1 cellular context compared by ENCODE assay signal in the genomic region with DNA sequence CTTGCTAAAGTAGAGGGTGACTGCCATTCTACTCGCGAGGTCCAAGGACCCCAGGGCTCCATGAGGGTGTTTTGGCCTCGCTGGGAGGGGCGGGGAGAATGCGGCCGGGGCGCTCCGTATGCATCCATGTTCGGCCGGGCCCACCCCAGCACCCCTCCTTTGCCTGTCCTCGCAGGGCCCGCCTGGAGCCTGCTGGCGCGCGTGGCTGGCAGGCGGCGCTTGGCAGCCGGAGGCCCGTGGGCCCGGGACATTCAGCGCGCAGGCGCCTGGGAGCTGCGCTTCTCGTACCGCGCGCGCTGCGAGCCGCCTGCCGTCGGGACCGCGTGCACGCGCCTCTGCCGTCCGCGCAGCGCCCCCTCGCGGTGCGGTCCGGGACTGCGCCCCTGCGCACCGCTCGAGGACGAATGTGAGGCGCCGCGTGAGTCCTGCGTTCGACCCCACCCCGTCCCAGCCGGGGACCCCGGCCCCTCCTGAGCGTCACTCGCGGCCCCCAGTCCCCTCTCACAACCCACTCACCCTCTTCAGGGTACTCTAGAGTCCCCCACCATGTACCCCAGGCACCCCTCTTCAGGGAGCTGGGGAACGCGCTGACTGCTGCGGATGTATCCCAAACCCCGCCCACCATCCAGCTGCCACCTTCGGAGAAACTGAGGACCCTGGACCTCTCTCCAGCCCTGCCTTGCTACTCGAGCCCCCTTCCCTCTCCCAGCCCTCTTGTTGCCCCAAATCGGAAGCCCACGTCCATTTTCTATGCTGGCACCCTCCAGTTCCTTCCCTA.
TF ChIP-seq lines count a peak whose summit lies in the region.

No MANE protein-coding gene starts in this region.

TF ChIP-seq in HEK293, 187 proteins besides CTCF, POLR2A, EP300 and RAD21 (continued from another document and continues in another):
- TF ChIP-seq, protein P1, sequence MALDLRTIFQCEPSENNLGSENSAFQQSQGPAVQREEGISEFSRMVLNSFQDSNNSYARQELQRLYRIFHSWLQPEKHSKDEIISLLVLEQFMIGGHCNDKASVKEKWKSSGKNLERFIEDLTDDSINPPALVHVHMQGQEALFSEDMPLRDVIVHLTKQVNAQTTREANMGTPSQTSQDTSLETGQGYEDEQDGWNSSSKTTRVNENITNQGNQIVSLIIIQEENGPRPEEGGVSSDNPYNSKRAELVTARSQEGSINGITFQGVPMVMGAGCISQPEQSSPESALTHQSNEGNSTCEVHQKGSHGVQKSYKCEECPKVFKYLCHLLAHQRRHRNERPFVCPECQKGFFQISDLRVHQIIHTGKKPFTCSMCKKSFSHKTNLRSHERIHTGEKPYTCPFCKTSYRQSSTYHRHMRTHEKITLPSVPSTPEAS (tag by site-specific recombination; IDR thresholded peaks at IDR 0.05) = no peak
- TF ChIP-seq GLIS1 (tag by site-specific recombination; IDR thresholded peaks at IDR 0.05) (no peak), ZNF239 (tag by site-specific recombination; IDR thresholded peaks at IDR 0.05) (no peak), INSM2 (tag by site-specific recombination; IDR thresholded peaks at IDR 0.05) (no peak), TRIM28 (IDR thresholded peaks at IDR 0.05; ENCODE audit: borderline replicate concordance, low read length) (no peak), IKZF3 (tag by site-specific recombination; IDR thresholded peaks at IDR 0.05) (peak; percentile 43; the same call in 1 of the 2 replicates), ZNF660 (tag by site-specific recombination; IDR thresholded peaks at IDR 0.05) (peak; percentile 98), ZNF513 (tag by site-specific recombination; IDR thresholded peaks at IDR 0.05) (peak; percentile 28; the same call in 1 of the 2 replicates), ZNF521 (tag by site-specific recombination; IDR thresholded peaks at IDR 0.05) (no peak), ZSCAN5A (tag by site-specific recombination; IDR thresholded peaks at IDR 0.05) (no peak), HOXD13 (CRISPR knock-in tag; IDR thresholded peaks at IDR 0.05; ENCODE audit: borderline replicate concordance) (no peak), ZNF670 (tag by site-specific recombination; IDR thresholded peaks at IDR 0.05; ENCODE audit: low read depth) (no peak), ZNF548 (tag by site-specific recombination; IDR thresholded peaks at IDR 0.05) (no peak), ZNF76 (tag by site-specific recombination; IDR thresholded peaks at IDR 0.05; ENCODE audit: borderline replicate concordance, low read depth) (no peak), ZBTB20 (tag by site-specific recombination; IDR thresholded peaks at IDR 0.05) (peak; percentile 43; the same call in 1 of the 2 replicates), ZNF624 (tag by site-specific recombination; IDR thresholded peaks at IDR 0.05) (no peak), ZNF658 (tag by site-specific recombination; IDR thresholded peaks at IDR 0.05) (no peak), PRDM4 (tag by site-specific recombination; IDR thresholded peaks at IDR 0.05) (no peak), AEBP2 (tag by site-specific recombination; IDR thresholded peaks at IDR 0.05; ENCODE audit: borderline replicate concordance) (no peak), ZNF473 (tag by site-specific recombination; IDR thresholded peaks at IDR 0.05) (no peak), ZNF561 (tag by site-specific recombination; IDR thresholded peaks at IDR 0.05; ENCODE audit: borderline replicate concordance) (peak; percentile 97), HOXA7 (CRISPR knock-in tag; IDR thresholded peaks at IDR 0.05; ENCODE audit: borderline replicate concordance) (peak; percentile 85; the same call in 1 of the 2 replicates), ZNF416 (tag by site-specific recombination; IDR thresholded peaks at IDR 0.05) (0 out of 2 replicates have a peak, but pooled peaks have one; percentile 1), ZNF623 (tag by site-specific recombination; IDR thresholded peaks at IDR 0.05) (no peak), ZNF48 (tag by site-specific recombination; IDR thresholded peaks at IDR 0.05) (no peak), PRDM2 (tag by site-specific recombination; IDR thresholded peaks at IDR 0.05; ENCODE audit: borderline replicate concordance) (no peak), ZNF555 (tag by site-specific recombination; conservative IDR thresholded peaks at IDR 0.05) (no peak)
- TF ChIP-seq, protein P2, sequence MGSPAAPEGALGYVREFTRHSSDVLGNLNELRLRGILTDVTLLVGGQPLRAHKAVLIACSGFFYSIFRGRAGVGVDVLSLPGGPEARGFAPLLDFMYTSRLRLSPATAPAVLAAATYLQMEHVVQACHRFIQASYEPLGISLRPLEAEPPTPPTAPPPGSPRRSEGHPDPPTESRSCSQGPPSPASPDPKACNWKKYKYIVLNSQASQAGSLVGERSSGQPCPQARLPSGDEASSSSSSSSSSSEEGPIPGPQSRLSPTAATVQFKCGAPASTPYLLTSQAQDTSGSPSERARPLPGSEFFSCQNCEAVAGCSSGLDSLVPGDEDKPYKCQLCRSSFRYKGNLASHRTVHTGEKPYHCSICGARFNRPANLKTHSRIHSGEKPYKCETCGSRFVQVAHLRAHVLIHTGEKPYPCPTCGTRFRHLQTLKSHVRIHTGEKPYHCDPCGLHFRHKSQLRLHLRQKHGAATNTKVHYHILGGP (tag by site-specific recombination; IDR thresholded peaks at IDR 0.05) = no peak
- TF ChIP-seq, protein P3, sequence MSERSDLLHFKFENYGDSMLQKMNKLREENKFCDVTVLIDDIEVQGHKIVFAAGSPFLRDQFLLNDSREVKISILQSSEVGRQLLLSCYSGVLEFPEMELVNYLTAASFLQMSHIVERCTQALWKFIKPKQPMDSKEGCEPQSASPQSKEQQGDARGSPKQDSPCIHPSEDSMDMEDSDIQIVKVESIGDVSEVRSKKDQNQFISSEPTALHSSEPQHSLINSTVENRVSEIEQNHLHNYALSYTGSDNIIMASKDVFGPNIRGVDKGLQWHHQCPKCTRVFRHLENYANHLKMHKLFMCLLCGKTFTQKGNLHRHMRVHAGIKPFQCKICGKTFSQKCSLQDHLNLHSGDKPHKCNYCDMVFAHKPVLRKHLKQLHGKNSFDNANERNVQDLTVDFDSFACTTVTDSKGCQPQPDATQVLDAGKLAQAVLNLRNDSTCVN (tag by site-specific recombination; optimal IDR thresholded peaks at IDR 0.05) = peak; percentile 76
